31 cellular contexts compared by ENCODE assay signal in the genomic region with DNA sequence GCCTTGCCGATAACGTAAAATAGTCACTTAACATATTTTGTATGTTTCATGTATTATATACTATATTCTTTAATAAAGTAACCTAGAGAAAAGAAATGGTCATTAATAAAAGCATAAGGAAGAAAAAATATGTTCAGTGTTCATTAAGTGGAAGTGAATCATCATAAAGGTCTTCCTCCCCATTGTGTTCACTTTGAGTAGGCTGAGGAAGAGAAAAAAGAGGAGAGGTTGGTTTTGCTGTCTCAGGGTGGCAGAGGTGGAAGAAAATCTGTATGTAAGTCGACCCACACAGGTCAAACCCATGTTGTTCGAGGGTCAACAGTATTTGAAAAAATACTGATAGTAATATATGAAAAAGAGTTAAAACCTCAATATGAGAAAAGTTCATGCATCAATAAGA.
"Had no signal": no experiment of that assay in that cellular context is flagged by ENCODE, and none has a peak within 500 bp of the region (broad histone marks: within the 10 kb centered on the region; RNA-seq: fewer than 3 reads in every experiment).

No MANE protein-coding gene starts in this region.

- H3K27me3 Mint-ChIP-seq: activated CD4-positive, alpha-beta memory T cell treated with anti-CD3 and anti-CD28 coated beads, Interleukin-2, amount 10 ng/mL, durations not matched to agents 7 days and 5 days; activated CD4-positive, alpha-beta T cell treated with anti-CD3 and anti-CD28 coated beads, Interleukin-2, amount 10 ng/mL, durations not matched to agents 7 days and 5 days; activated naive CD4-positive, alpha-beta T cell treated with anti-CD3 and anti-CD28 coated beads, Interleukin-2, amount 10 ng/mL, durations not matched to agents 7 days and 5 days; activated naive CD8-positive, alpha-beta T cell treated with anti-CD3 and anti-CD28 coated beads, Interleukin-2, amount 10 ng/mL, durations not matched to agents 7 days and 5 days; activated T-cell treated with anti-CD3 and anti-CD28 coated beads, Interleukin-2, amount 50 U/mL, for 24 hours; brain had no signal

- H3K9me3 Mint-ChIP-seq: activated naive CD4-positive, alpha-beta T cell treated with anti-CD3 and anti-CD28 coated beads, Interleukin-2, amount 50 U/mL, for 72 hours; activated T-cell treated with anti-CD3 and anti-CD28 coated beads, Interleukin-2, amount 50 U/mL, for 24 hours had no signal

- H3K27ac ChIP-seq: ascending aorta, breast epithelium, cardiac muscle cell, colonic mucosa, dorsolateral prefrontal cortex, esophagus muscularis mucosa, gastroesophageal sphincter, VCaP had no signal

- H3K9me3 ChIP-seq: ascending aorta, breast epithelium, colonic mucosa, esophagus muscularis mucosa, gastroesophageal sphincter had no signal

- H3K4me3 Mint-ChIP-seq: activated CD4-positive, alpha-beta memory T cell treated with anti-CD3 and anti-CD28 coated beads, Interleukin-2, amount 10 ng/mL, durations not matched to agents 7 days and 5 days; activated CD4-positive, alpha-beta T cell treated with anti-CD3 and anti-CD28 coated beads, Interleukin-2, amount 10 ng/mL, durations not matched to agents 7 days and 5 days; activated naive CD4-positive, alpha-beta T cell treated with anti-CD3 and anti-CD28 coated beads, Interleukin-2, amount 10 ng/mL, durations not matched to agents 7 days and 5 days; activated naive CD8-positive, alpha-beta T cell treated with anti-CD3 and anti-CD28 coated beads, Interleukin-2, amount 10 ng/mL, durations not matched to agents 7 days and 5 days; activated T-cell treated with anti-CD3 and anti-CD28 coated beads, Interleukin-2, amount 50 U/mL, for 24 hours; activated T-cell treated with anti-CD3 and anti-CD28 coated beads, Interleukin-2, amount 50 U/mL, for 72 hours; brain; endodermal cell; WTC11 had no signal

- H3K36me3 ChIP-seq: breast epithelium, colonic mucosa had no signal

- H3K4me1 ChIP-seq: ascending aorta, breast epithelium, colonic mucosa, esophagus muscularis mucosa, gastroesophageal sphincter had no signal

- H3K27ac Mint-ChIP-seq: activated CD4-positive, alpha-beta memory T cell treated with anti-CD3 and anti-CD28 coated beads, Interleukin-2, amount 10 ng/mL, durations not matched to agents 7 days and 5 days; activated CD4-positive, alpha-beta T cell treated with anti-CD3 and anti-CD28 coated beads, Interleukin-2, amount 10 ng/mL, durations not matched to agents 7 days and 5 days; activated naive CD4-positive, alpha-beta T cell treated with anti-CD3 and anti-CD28 coated beads, Interleukin-2, amount 10 ng/mL, durations not matched to agents 7 days and 5 days; activated naive CD4-positive, alpha-beta T cell treated with anti-CD3 and anti-CD28 coated beads, Interleukin-2, amount 50 U/mL, for 72 hours; activated naive CD8-positive, alpha-beta T cell treated with anti-CD3 and anti-CD28 coated beads, Interleukin-2, amount 10 ng/mL, durations not matched to agents 7 days and 5 days; activated T-cell treated with anti-CD3 and anti-CD28 coated beads, Interleukin-2, amount 50 U/mL, for 24 hours; activated T-cell treated with anti-CD3 and anti-CD28 coated beads, Interleukin-2, amount 50 U/mL, for 72 hours; brain; endodermal cell; WTC11 had no signal

- ATAC-seq: activated naive CD4-positive, alpha-beta T cell treated with anti-CD3 and anti-CD28 coated beads, Interleukin-2, amount 50 U/mL, for 72 hours; activated T-cell treated with anti-CD3 and anti-CD28 coated beads, Interleukin-2, amount 50 U/mL, for 72 hours; gastroesophageal sphincter; WTC11 had no signal

- H3K4me1 Mint-ChIP-seq: activated naive CD8-positive, alpha-beta T cell treated with anti-CD3 and anti-CD28 coated beads, Interleukin-2, amount 10 ng/mL, durations not matched to agents 7 days and 5 days; brain; endodermal cell; WTC11 had no signal

- H3K27me3 ChIP-seq: ascending aorta, breast epithelium, cardiac muscle cell, colonic mucosa, dorsolateral prefrontal cortex, esophagus muscularis mucosa, gastroesophageal sphincter had no signal

- DNase-seq: activated CD4-positive, alpha-beta memory T cell treated with anti-CD3 and anti-CD28 coated beads, Interleukin-2, amount 10 ng/mL, durations not matched to agents 7 days and 5 days; activated CD4-positive, alpha-beta T cell treated with anti-CD3 and anti-CD28 coated beads for 1 hour; activated CD4-positive, alpha-beta T cell treated with anti-CD3 and anti-CD28 coated beads for 4 hours; activated CD4-positive, alpha-beta T cell treated with anti-CD3 and anti-CD28 coated beads, Interleukin-2, amount 10 ng/mL, durations not matched to agents 7 days and 5 days; activated CD4-positive, alpha-beta T cell treated with anti-CD3 and anti-CD28 coated beads, Interleukin-2, amount 50 U/mL, for 4 hours; activated CD8-positive, alpha-beta memory T cell treated with anti-CD3 and anti-CD28 coated beads, Interleukin-2, amount 50 U/mL, for 48 hours; activated gamma-delta T cell; activated naive CD4-positive, alpha-beta T cell; activated naive CD4-positive, alpha-beta T cell treated with anti-CD3 and anti-CD28 coated beads, Interleukin-2, amount 10 ng/mL, durations not matched to agents 7 days and 5 days; activated naive CD8-positive, alpha-beta T cell treated with anti-CD3 and anti-CD28 coated beads, Interleukin-2, amount 10 ng/mL, durations not matched to agents 7 days and 5 days; activated T-cell treated with anti-CD3 and anti-CD28 coated beads for 4 hours; activated T-cell treated with anti-CD3 and anti-CD28 coated beads, Interleukin-2, amount 50 U/mL, for 24 hours; activated T-cell treated with anti-CD3 and anti-CD28 coated beads, Interleukin-2, amount 50 U/mL, for 72 hours; central memory CD4-positive, alpha-beta T cell; cerebellar nuclear complex; colonic mucosa; dorsolateral prefrontal cortex; effector memory CD4-positive, alpha-beta T cell; endodermal cell; erythroblast; foreskin melanocyte; T-helper 2 cell had no signal

- H3K4me3 ChIP-seq: ascending aorta, breast epithelium, cardiac muscle cell, colonic mucosa, dorsolateral prefrontal cortex, esophagus muscularis mucosa, gastroesophageal sphincter had no signal
